In genomic region chr11:119254239-119254638, GRCh38 we compare ENCODE assay signal across 18 cellular contexts. TPM values are rescaled to one million over a fixed set of nuclear protein-coding genes. Genes with fewer than 3 reads are reported as not detected.
DNase-seq lines count a peak whose midpoint lies in the region; ATAC-seq and TF ChIP-seq lines count a peak whose summit lies in the region.
"Had no signal": no experiment of that assay in that cellular context is flagged by ENCODE, and none has a peak within 500 bp of the region (broad histone marks: within the 10 kb centered on the region; RNA-seq: fewer than 3 reads in every experiment).

No MANE protein-coding gene starts in this region.

- no peaks in the 10 kb centered on the region for H3K27me3 Mint-ChIP-seq in activated CD4-positive, alpha-beta memory T cell treated with anti-CD3 and anti-CD28 coated beads for 36 hours
- no peaks in the 10 kb centered on the region for H3K27me3 Mint-ChIP-seq in activated CD4-positive, alpha-beta memory T cell treated with anti-CD3 and anti-CD28 coated beads, Interleukin-2, amount 10 ng/mL, durations not matched to agents 7 days and 5 days
- H3K27me3 Mint-ChIP-seq in activated T-cell treated with anti-CD3 and anti-CD28 coated beads, Interleukin-2, amount 50 U/mL, for 72 hours (ENCODE audit: low read depth) = no peaks in the 10 kb centered on the region
- H3K27me3 Mint-ChIP-seq: CD4-positive, CD25-positive, alpha-beta regulatory T cell; progenitor cell of endocrine pancreas had no signal

- H3K4me1 Mint-ChIP-seq in activated CD4-positive, alpha-beta memory T cell treated with anti-CD3 and anti-CD28 coated beads for 36 hours (ENCODE audit: low read depth) = peaks cover 65% of the 10 kb centered on the region
- H3K4me1 Mint-ChIP-seq in activated CD4-positive, alpha-beta memory T cell treated with anti-CD3 and anti-CD28 coated beads, Interleukin-2, amount 10 ng/mL, durations not matched to agents 7 days and 5 days = peaks cover 30% of the 10 kb centered on the region
- peaks cover 69% of the 10 kb centered on the region for H3K4me1 Mint-ChIP-seq in activated T-cell treated with anti-CD3 and anti-CD28 coated beads, Interleukin-2, amount 50 U/mL, for 72 hours (ENCODE audit: low read depth)
- H3K4me1 Mint-ChIP-seq: nephron had no signal

- H3K27ac Mint-ChIP-seq in activated CD4-positive, alpha-beta memory T cell treated with anti-CD3 and anti-CD28 coated beads for 36 hours = no peak overlapping the region
- no peak overlapping the region for H3K27ac Mint-ChIP-seq in activated CD4-positive, alpha-beta memory T cell treated with anti-CD3 and anti-CD28 coated beads, Interleukin-2, amount 10 ng/mL, durations not matched to agents 7 days and 5 days
- H3K27ac Mint-ChIP-seq in activated T-cell treated with anti-CD3 and anti-CD28 coated beads, Interleukin-2, amount 50 U/mL, for 72 hours = no peak overlapping the region
- H3K27ac Mint-ChIP-seq: nephron, progenitor cell of endocrine pancreas had no signal

- intact Hi-C loops in activated CD4-positive, alpha-beta memory T cell treated with anti-CD3 and anti-CD28 coated beads for 36 hours (cut with micrococcal nuclease) = loop anchor here (1.0 kb wide), 1 partner anchor 8 kb away; no protein-coding TSS in a partner anchor

- TF ChIP-seq RAD21 in SK-N-SH (IDR thresholded peaks at IDR 0.05; ENCODE audit: low read length) = no peak

- no peak overlapping the region for H3K4me2 ChIP-seq in SK-N-SH

- no peak overlapping the region for H3K9ac ChIP-seq in SK-N-SH

- no peak overlapping the region for H3K4me3 Mint-ChIP-seq in activated CD4-positive, alpha-beta memory T cell treated with anti-CD3 and anti-CD28 coated beads for 36 hours
- H3K4me3 Mint-ChIP-seq in activated CD4-positive, alpha-beta memory T cell treated with anti-CD3 and anti-CD28 coated beads, Interleukin-2, amount 10 ng/mL, durations not matched to agents 7 days and 5 days = no peak overlapping the region
- H3K4me3 Mint-ChIP-seq in activated T-cell treated with anti-CD3 and anti-CD28 coated beads, Interleukin-2, amount 50 U/mL, for 72 hours = no peak overlapping the region
- H3K4me3 Mint-ChIP-seq: CD4-positive, CD25-positive, alpha-beta regulatory T cell; nephron had no signal

- H3K9me2 ChIP-seq in SK-N-SH = no peaks in the 10 kb centered on the region

- H3K4me1 ChIP-seq in SK-N-SH (ENCODE audit: control insufficient read depth in 1 of 2, insufficient read depth in 2 of 2, low read depth in 1 of 2, low read length in 1 of 2) = no peaks in the 10 kb centered on the region; a peak in 1 of 4 replicates
- H3K4me1 ChIP-seq: gastrocnemius medialis had no signal

- no peak overlapping the region for H3K27ac ChIP-seq in SK-N-SH (ENCODE audit: low read depth in 2 of 2, low read length in 1 of 2)
- H3K27ac ChIP-seq: gastrocnemius medialis, tibial nerve had no signal

- peaks cover 11% of the 10 kb centered on the region for H3K36me3 Mint-ChIP-seq in activated CD4-positive, alpha-beta memory T cell treated with anti-CD3 and anti-CD28 coated beads for 36 hours
- H3K36me3 Mint-ChIP-seq in activated CD4-positive, alpha-beta memory T cell treated with anti-CD3 and anti-CD28 coated beads, Interleukin-2, amount 10 ng/mL, durations not matched to agents 7 days and 5 days (ENCODE audit: low read depth) = peaks cover 33% of the 10 kb centered on the region
- H3K36me3 Mint-ChIP-seq in activated T-cell treated with anti-CD3 and anti-CD28 coated beads, Interleukin-2, amount 50 U/mL, for 72 hours (ENCODE audit: insufficient read depth in 2 of 2) = peaks cover 0 to 8% of the 10 kb centered on the region in 2 donors

- POLR2A ChIA-PET in activated CD4-positive, alpha-beta memory T cell treated with anti-CD3 and anti-CD28 coated beads for 36 hours (lab: Charles Lee) = no interaction called here
- POLR2A ChIA-PET in activated CD4-positive, alpha-beta memory T cell treated with anti-CD3 and anti-CD28 coated beads, Interleukin-2, amount 10 ng/mL, durations not matched to agents 7 days and 5 days (lab: Charles Lee) = no interaction called here
- POLR2A ChIA-PET in SK-N-SH (lab: Yijun Ruan, JAX) = no interaction called here

- no peaks in the 10 kb centered on the region for H3K9me3 Mint-ChIP-seq in activated CD4-positive, alpha-beta memory T cell treated with anti-CD3 and anti-CD28 coated beads for 36 hours
- H3K9me3 Mint-ChIP-seq in activated CD4-positive, alpha-beta memory T cell treated with anti-CD3 and anti-CD28 coated beads, Interleukin-2, amount 10 ng/mL, durations not matched to agents 7 days and 5 days = no peaks in the 10 kb centered on the region
- H3K9me3 Mint-ChIP-seq in activated T-cell treated with anti-CD3 and anti-CD28 coated beads, Interleukin-2, amount 50 U/mL, for 72 hours = no peaks in the 10 kb centered on the region
- H3K9me3 Mint-ChIP-seq: CD4-positive, CD25-positive, alpha-beta regulatory T cell; nephron had no signal

- peaks cover 11% of the 10 kb centered on the region; the same call in 1 of the 2 replicates for H4K20me1 ChIP-seq in SK-N-SH (ENCODE audit: insufficient read depth)

- no peak overlapping the region for H3K4me3 ChIP-seq in SK-N-SH (ENCODE audit: low read depth in 2 of 2, low read length in 1 of 2)
- H3K4me3 ChIP-seq: gastrocnemius medialis, tibial nerve had no signal

- peaks cover 70% of the 10 kb centered on the region for H3K79me2 ChIP-seq in SK-N-SH (ENCODE audit: insufficient read depth)

- no peak overlapping the region for H2AFZ ChIP-seq in SK-N-SH (ENCODE audit: low read depth)

- no peak for TF ChIP-seq EP300 in SK-N-SH (IDR thresholded peaks at IDR 0.05; ENCODE audit: borderline replicate concordance in 1 of 2, low read depth in 1 of 2, low read length in 1 of 2)

- CTCF ChIA-PET in activated CD4-positive, alpha-beta memory T cell treated with anti-CD3 and anti-CD28 coated beads for 36 hours (lab: Charles Lee) = interaction anchor here (0.6 kb wide), 1 partner anchor 39 kb away, joined by 3 read pairs; no protein-coding TSS in a partner anchor
- CTCF ChIA-PET in activated CD4-positive, alpha-beta memory T cell treated with anti-CD3 and anti-CD28 coated beads, Interleukin-2, amount 10 ng/mL, durations not matched to agents 7 days and 5 days (lab: Charles Lee) = no interaction called here
- CTCF ChIA-PET in SK-N-SH (lab: Yijun Ruan, JAX) = no interaction called here

- no peaks in the 10 kb centered on the region for H3K27me3 ChIP-seq in SK-N-SH (ENCODE audit: insufficient read depth)
- H3K27me3 ChIP-seq: gastrocnemius medialis, tibial nerve had no signal

- peaks cover 0 to 12% of the 10 kb centered on the region in 2 experiments for H3K36me3 ChIP-seq in SK-N-SH (replicated peaks in 1 of 2; ENCODE audit: control insufficient read depth in 1 of 2, insufficient read depth in 2 of 2, low read length in 1 of 2)
- H3K36me3 ChIP-seq: gastrocnemius medialis had no signal

- ATAC-seq in activated T-cell treated with anti-CD3 and anti-CD28 coated beads, Interleukin-2, amount 50 U/mL, for 72 hours (replicated peaks in 1 of 2) = peak; percentile 99
- no peak for ATAC-seq in HG02588 (IDR thresholded peaks at IDR 0.05; ENCODE audit: unreplicated experiment)
- ATAC-seq: gastrocnemius medialis had no signal

- 96% methylated on average over 5 of the region's 5 CpGs for WGBS in SK-N-SH (ENCODE audit: low lambda C conversion rate)

- peak; percentile 79 for DNase-seq in activated CD4-positive, alpha-beta memory T cell treated with anti-CD3 and anti-CD28 coated beads for 36 hours
- DNase-seq in activated CD4-positive, alpha-beta memory T cell treated with anti-CD3 and anti-CD28 coated beads, Interleukin-2, amount 10 ng/mL, durations not matched to agents 7 days and 5 days = no peak
- DNase-seq in activated T-cell treated with anti-CD3 and anti-CD28 coated beads, Interleukin-2, amount 50 U/mL, for 72 hours = peak; percentile 66 to 80
- DNase-seq in stimulated activated CD4-positive, alpha-beta T cell treated with anti-CD3 and anti-CD28 coated beads, Interleukin-2, amount 100 ng/mL, for 24 hours = peak; percentile 62 to 63
- peak; percentile 14 to 20 for DNase-seq in stimulated activated CD8-positive, alpha-beta memory T cell treated with anti-CD3 and anti-CD28 coated beads, Interleukin-7, amount 100 ng/mL, for 4 hours (ENCODE audit: low read depth in 2 of 2)
- DNase-seq in HPDE6-E6E7 (ENCODE audit: extremely low spot score) (no peak), SK-N-SH (no peak)
- DNase-seq: central memory CD4-positive, alpha-beta T cell; gastrocnemius medialis; kidney glomerular epithelial cell; mesendoderm; NCI-H1105; NCI-H510A treated with DMSO at 0.1 percent for 48 hours had no signal

- no peaks in the 10 kb centered on the region for H3K9me3 ChIP-seq in SK-N-SH
- H3K9me3 ChIP-seq: gastrocnemius medialis, tibial nerve had no signal

- no peak for TF ChIP-seq CTCF in SK-N-SH (IDR thresholded peaks at IDR 0.05)

- peaks cover 4% of the 10 kb centered on the region for H3F3A ChIP-seq in SK-N-SH (replicated peaks; ENCODE audit: insufficient read depth)

TF ChIP-seq in SK-N-SH, 30 proteins besides CTCF, POLR2A, EP300 and RAD21 (continues in another document):
- TF ChIP-seq, protein P1, sequence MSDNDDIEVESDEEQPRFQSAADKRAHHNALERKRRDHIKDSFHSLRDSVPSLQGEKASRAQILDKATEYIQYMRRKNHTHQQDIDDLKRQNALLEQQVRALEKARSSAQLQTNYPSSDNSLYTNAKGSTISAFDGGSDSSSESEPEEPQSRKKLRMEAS (IDR thresholded peaks at IDR 0.05; ENCODE audit: low read depth) = no peak
- TF ChIP-seq, protein P2, sequence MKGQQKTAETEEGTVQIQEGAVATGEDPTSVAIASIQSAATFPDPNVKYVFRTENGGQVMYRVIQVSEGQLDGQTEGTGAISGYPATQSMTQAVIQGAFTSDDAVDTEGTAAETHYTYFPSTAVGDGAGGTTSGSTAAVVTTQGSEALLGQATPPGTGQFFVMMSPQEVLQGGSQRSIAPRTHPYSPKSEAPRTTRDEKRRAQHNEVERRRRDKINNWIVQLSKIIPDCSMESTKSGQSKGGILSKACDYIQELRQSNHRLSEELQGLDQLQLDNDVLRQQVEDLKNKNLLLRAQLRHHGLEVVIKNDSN (IDR thresholded peaks at IDR 0.05; ENCODE audit: borderline replicate concordance, low read depth) = no peak
- TF ChIP-seq ELF1 (IDR thresholded peaks at IDR 0.05) = no peak
- TF ChIP-seq GATA2 (CRISPR knock-in tag; IDR thresholded peaks at IDR 0.05) = no peak
- no peak for TF ChIP-seq NFIC (IDR thresholded peaks at IDR 0.05; ENCODE audit: borderline replicate concordance)
- no peak for TF ChIP-seq RCOR1 (IDR thresholded peaks at IDR 0.05; ENCODE audit: low read length)
- no peak for TF ChIP-seq TAF1 (IDR thresholded peaks at IDR 0.05; ENCODE audit: borderline replicate concordance, low read depth, low read length)
- no peak for TF ChIP-seq MXI1 (IDR thresholded peaks at IDR 0.05; ENCODE audit: low read depth, low read length)

RNA-seq across cellular contexts. Expression of gene CBL, which starts 48.1 kb away (rescaled TPM):
- 10 to 100 TPM; 30.8 to 31.2 TPM for total RNA-seq in activated CD4-positive, alpha-beta memory T cell treated with anti-CD3 and anti-CD28 coated beads for 36 hours
- 10 to 100 TPM; 45.0 to 47.0 TPM for total RNA-seq in activated CD4-positive, alpha-beta memory T cell treated with anti-CD3 and anti-CD28 coated beads, Interleukin-2, amount 10 ng/mL, durations not matched to agents 7 days and 5 days
- total RNA-seq in activated T-cell treated with anti-CD3 and anti-CD28 coated beads, Interleukin-2, amount 50 U/mL, for 72 hours = 10 to 100 TPM; 45.4 to 52.7 TPM
- polyA plus RNA-seq in SK-N-SH (2012; rRNA removed) = 9.5 and 10.4 TPM in 2 replicates
- 9.7 and 11.1 TPM in 2 replicates for polyA plus RNA-seq in SK-N-SH (2012; cell fraction: cytosol; rRNA removed)
- 11.5 and 17.0 TPM in 2 replicates for polyA plus RNA-seq in SK-N-SH (2012; cell fraction: nucleus; rRNA removed)

Comparison
In these comparisons a context has a peak if more than half of its experiments do, and no peak if none do; other contexts are left out.
1. DNase-seq: peak in activated CD4-positive, alpha-beta memory T cell treated with anti-CD3 and anti-CD28 coated beads for 36 hours (single experiment), activated T-cell treated with anti-CD3 and anti-CD28 coated beads, Interleukin-2, amount 50 U/mL, for 72 hours (2 of 2), stimulated activated CD4-positive, alpha-beta T cell treated with anti-CD3 and anti-CD28 coated beads, Interleukin-2, amount 100 ng/mL, for 24 hours (2 of 2) and stimulated activated CD8-positive, alpha-beta memory T cell treated with anti-CD3 and anti-CD28 coated beads, Interleukin-7, amount 100 ng/mL, for 4 hours (2 of 2); none in activated CD4-positive, alpha-beta memory T cell treated with anti-CD3 and anti-CD28 coated beads, Interleukin-2, amount 10 ng/mL, durations not matched to agents 7 days and 5 days (single experiment), HPDE6-E6E7 (single experiment) and SK-N-SH (single experiment).